ENCODE assay signal across 1 cellular context in genomic region chr10:44295619-44296222, GRCh38.
A peak's percentile ranks its signal among the peaks of the same experiment; 100 is the strongest.
TF ChIP-seq lines count a peak whose summit lies in the region.

No MANE protein-coding gene starts in this region.

TF ChIP-seq in GM12878, 131 proteins besides CTCF, POLR2A, EP300 and RAD21 (continued from another document):
- TF ChIP-seq MLLT1 (IDR thresholded peaks at IDR 0.05) = 0 out of 2 replicates have a peak, but pooled peaks have one; percentile 75
- peak; percentile 53 to 73; a peak in 2 of 4 replicates for TF ChIP-seq IKZF2 (IDR thresholded peaks at IDR 0.05)
- no peak for TF ChIP-seq SIN3A (IDR thresholded peaks at IDR 0.05; ENCODE audit: low read depth, low read length)
